ENCODE assay signal across 8 cellular contexts in the genomic region with DNA sequence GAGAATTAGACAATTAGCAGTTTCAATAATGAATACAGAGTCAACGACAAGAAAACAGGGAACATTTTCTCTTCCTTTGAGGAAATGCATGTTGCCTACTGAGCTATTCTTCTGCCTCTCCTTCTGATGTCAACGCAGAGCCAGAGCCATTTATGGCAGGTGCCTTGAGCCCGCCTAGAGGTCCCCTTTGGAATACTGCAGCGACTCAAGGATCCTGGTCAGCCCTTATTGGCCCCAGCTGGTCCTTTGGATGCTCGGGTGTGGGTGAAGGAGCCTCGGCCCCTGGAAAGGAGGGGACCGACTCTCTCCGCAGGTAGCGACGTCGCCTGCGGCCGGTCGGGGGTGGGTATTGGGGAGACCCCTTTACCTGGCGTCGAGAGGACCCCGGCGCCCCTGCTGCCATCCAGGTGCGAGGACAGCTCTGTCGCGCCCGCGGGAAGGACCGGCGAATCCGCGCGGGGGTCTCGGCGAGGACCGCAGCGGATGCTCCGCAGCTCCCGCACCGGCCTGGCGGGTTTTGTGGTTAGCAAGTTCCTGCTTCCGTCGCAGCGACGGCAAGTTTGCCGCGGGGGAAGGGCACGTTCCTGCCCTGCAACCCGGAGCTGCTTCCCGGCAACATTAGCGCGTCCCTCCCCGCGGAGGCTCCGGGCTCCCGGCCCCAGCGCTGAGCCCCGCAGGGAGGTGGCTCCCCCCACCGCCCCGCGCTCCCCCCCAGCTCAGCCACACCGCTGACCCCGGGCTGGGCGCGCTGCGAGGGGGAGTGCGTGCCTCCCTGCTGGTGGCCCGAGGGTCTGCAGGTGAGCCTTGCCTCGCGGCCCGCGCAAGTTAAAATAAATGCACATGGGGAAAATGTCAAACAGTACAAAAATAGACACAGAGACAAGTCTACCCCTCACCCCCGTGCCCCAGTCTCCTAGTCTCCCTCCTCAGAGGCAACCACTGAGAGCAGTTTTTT. TPM values are rescaled to one million over a fixed set of nuclear protein-coding genes. Genes with fewer than 3 reads are reported as not detected.
DNase-seq lines count a peak whose midpoint lies in the region; ATAC-seq and TF ChIP-seq lines count a peak whose summit lies in the region.

TSS of gene MANSC1 (minus strand) at position 532 of the 955 bp plus-strand sequence. CDS start 6,928 bp downstream, outside the sequence.

- intact Hi-C loops in left ventricle myocardium inferior (cut with micrococcal nuclease): no loop called here

- H3K4me3 ChIP-seq in left ventricle myocardium inferior: peak within 1 kb of the TSS; percentile 95

- in situ Hi-C loops in KBM-7 (cut with MboI; ENCODE audit: low pct_unique_long_range_greater_than_20kb, low sequenced_read_pairs): loop anchor here (25.0 kb wide), 2 partner anchors 263 to 788 kb away; no protein-coding TSS in a partner anchor

- no peaks in the 10 kb centered on the region for H3K36me3 ChIP-seq in left ventricle myocardium inferior

- H3K27me3 ChIP-seq in left ventricle myocardium inferior (ENCODE audit: low read depth): no peaks in the 10 kb centered on the region

- DNase-seq in DMS79 (lab: John Stamatoyannopoulos, UW): peak; percentile 85
- DNase-seq in KBM-7: peak; percentile 48
- peak; percentile 67 for DNase-seq in left ventricle myocardium inferior
- peak; percentile 52 for DNase-seq in pons (ENCODE audit: low spot score)
- no peak for DNase-seq in middle frontal gyrus (ENCODE audit: extremely low spot score, low spot score)

- peaks cover 19% of the 10 kb centered on the region for H3K4me1 ChIP-seq in left ventricle myocardium inferior

- peak within 1 kb of the TSS; percentile 91 for H3K27ac ChIP-seq in angular gyrus (ENCODE audit: low read depth, low read length)
- H3K27ac ChIP-seq in left ventricle myocardium inferior (replicated peaks): peak within 1 kb of the TSS; percentile 83

- no peaks in the 10 kb centered on the region for H3K9me3 ChIP-seq in left ventricle myocardium inferior (replicated peaks)

- ATAC-seq in SK-N-SH treated with all-trans-retinoic acid at 6 μM for 48 hours: peak; percentile 91
- ATAC-seq in HG03025 (IDR thresholded peaks at IDR 0.05; ENCODE audit: low FRiP score, unreplicated experiment): no peak

- peak; percentile 61 for TF ChIP-seq CTCF in left ventricle myocardium inferior (IDR thresholded peaks at IDR 0.05; ENCODE audit: borderline replicate concordance)

TF ChIP-seq in SK-N-SH treated with all-trans-retinoic acid at 6 μM for 48 hours, 23 proteins besides CTCF, POLR2A, EP300 and RAD21:
- no peak for TF ChIP-seq GLIS3 (CRISPR knock-in tag; IDR thresholded peaks at IDR 0.05)
- TF ChIP-seq, protein P1, sequence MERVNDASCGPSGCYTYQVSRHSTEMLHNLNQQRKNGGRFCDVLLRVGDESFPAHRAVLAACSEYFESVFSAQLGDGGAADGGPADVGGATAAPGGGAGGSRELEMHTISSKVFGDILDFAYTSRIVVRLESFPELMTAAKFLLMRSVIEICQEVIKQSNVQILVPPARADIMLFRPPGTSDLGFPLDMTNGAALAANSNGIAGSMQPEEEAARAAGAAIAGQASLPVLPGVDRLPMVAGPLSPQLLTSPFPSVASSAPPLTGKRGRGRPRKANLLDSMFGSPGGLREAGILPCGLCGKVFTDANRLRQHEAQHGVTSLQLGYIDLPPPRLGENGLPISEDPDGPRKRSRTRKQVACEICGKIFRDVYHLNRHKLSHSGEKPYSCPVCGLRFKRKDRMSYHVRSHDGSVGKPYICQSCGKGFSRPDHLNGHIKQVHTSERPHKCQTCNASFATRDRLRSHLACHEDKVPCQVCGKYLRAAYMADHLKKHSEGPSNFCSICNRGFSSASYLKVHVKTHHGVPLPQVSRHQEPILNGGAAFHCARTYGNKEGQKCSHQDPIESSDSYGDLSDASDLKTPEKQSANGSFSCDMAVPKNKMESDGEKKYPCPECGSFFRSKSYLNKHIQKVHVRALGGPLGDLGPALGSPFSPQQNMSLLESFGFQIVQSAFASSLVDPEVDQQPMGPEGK (CRISPR knock-in tag; IDR thresholded peaks at IDR 0.05; ENCODE audit: borderline replicate concordance): peak; percentile 63; the same call in 1 of the 2 replicates

RNA-seq across cellular contexts. Expression of gene MANSC1, which starts in this region (rescaled TPM):
- 8.7 TPM for total RNA-seq in left ventricle myocardium inferior
